ENCODE assay signal across 10 cellular contexts in genomic region chr1:8061673-8062386, GRCh38. TPM values are rescaled to one million over a fixed set of nuclear protein-coding genes. Genes with fewer than 3 reads are reported as not detected.
DNase-seq lines count a peak whose midpoint lies in the region; ATAC-seq and TF ChIP-seq lines count a peak whose summit lies in the region.
"Had no signal": no experiment of that assay in that cellular context is flagged by ENCODE, and none has a peak within 500 bp of the region (broad histone marks: within the 10 kb centered on the region; RNA-seq: fewer than 3 reads in every experiment).

No MANE protein-coding gene starts in this region.

- DNase-seq in PC-3 = peak; percentile 73
- DNase-seq in colonic mucosa = no peak
- no peak for DNase-seq in stimulated activated naive CD4-positive, alpha-beta T cell treated with Interleukin-2 at 50 U/mL for 16 hours (lab: John Stamatoyannopoulos, UW)
- DNase-seq: GDM1; NCI-H2081; stimulated activated CD4-positive, alpha-beta T cell treated with anti-CD3 and anti-CD28 coated beads, Interleukin-12 subunit alpha, Interleukin-12 subunit beta, amount 100 ng/mL, for 4 hours had no signal

- POLR2A ChIA-PET in PC-3 (lab: Charles Lee; ENCODE audit: unreplicated experiment) = interaction anchor here (0.6 to 1.7 kb wide), 7 partner anchors 13 to 93 kb away, joined by 3 to 13 read pairs (median 5); no protein-coding TSS in a partner anchor

- CTCF ChIA-PET in PC-3 (lab: Charles Lee) = interaction anchor here (1.4 kb wide), 1 partner anchor 14 kb away, joined by 4 read pairs; no protein-coding TSS in a partner anchor

- TSS peak; percentile 94 for BruUV-seq in PC-3 (replicated peaks; lab: Mats Ljungman, UMichigan)

- ATAC-seq in PC-3 (peak; percentile 67), HG03135 (IDR thresholded peaks at IDR 0.05; ENCODE audit: unreplicated experiment) (no peak), HG03097 (IDR thresholded peaks at IDR 0.05; ENCODE audit: low FRiP score, unreplicated experiment) (no peak)

- H2AFZ ChIP-seq in PC-3 (ENCODE audit: low read length) = peak overlapping the region; percentile 27

- peak overlapping the region; percentile 86 for H3K4me2 ChIP-seq in PC-3 (ENCODE audit: low read length)

- H3K9ac ChIP-seq in PC-3 (ENCODE audit: low read length) (peak overlapping the region; percentile 94), colonic mucosa (ENCODE audit: low read depth in 2 of 2, low read length in 2 of 2) (no peak overlapping the region)

- no peaks in the 10 kb centered on the region for H3K9me3 ChIP-seq in PC-3 (ENCODE audit: low read length)
- H3K9me3 ChIP-seq in colonic mucosa = no peaks in the 10 kb centered on the region
- H3K9me3 ChIP-seq in mesodermal cell (ENCODE audit: control insufficient read depth, low read length) = no peaks in the 10 kb centered on the region

- H3K4me3 ChIP-seq in PC-3 (ENCODE audit: low read length) (peak overlapping the region; percentile 57), colonic mucosa (no peak overlapping the region), mesodermal cell (ENCODE audit: extremely low read depth, insufficient read depth, low read length, poor library complexity, severe bottlenecking) (no peak overlapping the region), urinary bladder (ENCODE audit: low read depth, low read length) (no peak overlapping the region)

- no peaks in the 10 kb centered on the region for H4K20me1 ChIP-seq in PC-3 (ENCODE audit: low read length)

- H3K79me2 ChIP-seq in PC-3 (ENCODE audit: low read length) = no peaks in the 10 kb centered on the region

- H3K9me2 ChIP-seq in PC-3 (replicated peaks; ENCODE audit: low read length) = no peaks in the 10 kb centered on the region

- H3K27me3 ChIP-seq in PC-3 (ENCODE audit: low read length) (no peaks in the 10 kb centered on the region), colonic mucosa (no peaks in the 10 kb centered on the region)

- H3K27ac ChIP-seq in PC-3 (ENCODE audit: low read length) = peak overlapping the region; percentile 99
- H3K27ac ChIP-seq in colonic mucosa = peak overlapping the region; percentile 35
- H3K27ac ChIP-seq in mesodermal cell (ENCODE audit: low read depth, low read length, severe bottlenecking) = peak overlapping the region; percentile 87
- H3K27ac ChIP-seq in urinary bladder (ENCODE audit: low read depth) = peak overlapping the region; percentile 65

- 98% methylated on average over 8 of the region's 11 CpGs for WGBS in mesodermal cell (ENCODE audit: insufficient coverage in 2 of 2), 2 experiments
- WGBS in urinary bladder = 79% methylated on average over 11 of the region's 11 CpGs

- TF ChIP-seq CTCF in PC-3 (conservative IDR thresholded peaks at IDR 0.05; ENCODE audit: low read depth, low read length) (no peak), colonic mucosa (IDR thresholded peaks at IDR 0.05) (no peak)

- intact Hi-C loops in PC-3 (cut with micrococcal nuclease) (loop anchor here (1.0 to 2.0 kb wide), 4 partner anchors 15 to 35 kb away; no protein-coding TSS in a partner anchor), colonic mucosa (cut with DNase I) (no loop called here)

- H3K4me1 ChIP-seq in PC-3 (ENCODE audit: insufficient read depth, low read length) (peaks cover 36% of the 10 kb centered on the region), colonic mucosa (no peaks in the 10 kb centered on the region), mesodermal cell (ENCODE audit: control insufficient read depth, insufficient read depth, low read length, poor library complexity, severe bottlenecking) (peaks cover 10% of the 10 kb centered on the region), urinary bladder (ENCODE audit: insufficient read depth) (no peaks in the 10 kb centered on the region)

- H3K36me3 ChIP-seq in PC-3 (ENCODE audit: low read depth, low read length) = no peaks in the 10 kb centered on the region
- H3K36me3 ChIP-seq in colonic mucosa = no peaks in the 10 kb centered on the region
- no peaks in the 10 kb centered on the region for H3K36me3 ChIP-seq in mesodermal cell (ENCODE audit: control insufficient read depth, insufficient read depth, low read length)
- no peaks in the 10 kb centered on the region for H3K36me3 ChIP-seq in urinary bladder (ENCODE audit: insufficient read depth)

- peaks cover 5% of the 10 kb centered on the region for H3F3A ChIP-seq in PC-3 (ENCODE audit: low read length, unreplicated experiment)

RNA-seq across cellular contexts. Expression of gene ERRFI1, which starts 35.7 kb away (rescaled TPM):
- total RNA-seq in PC-3 (2014; rRNA removed) = 218 and 227 TPM in 2 replicates
- 10 to 100 TPM; 22.3 to 45.5 TPM for total RNA-seq in colonic mucosa
- polyA plus RNA-seq in mesodermal cell (2013, experiment 1 of 2) = 154 TPM
- polyA plus RNA-seq in mesodermal cell (2013, experiment 2 of 2) = 155 TPM
- total RNA-seq in urinary bladder = 35.1 TPM
- polyA plus RNA-seq in urinary bladder = 117 TPM

Comparison
In these comparisons a context has a peak if more than half of its experiments do, and no peak if none do; other contexts are left out.
1. H3K27ac ChIP-seq: peak in every context shown above with its lines; median percentile 99 in PC-3; 87 in mesodermal cell; 65 in urinary bladder; 35 in colonic mucosa.